In the genomic region with DNA sequence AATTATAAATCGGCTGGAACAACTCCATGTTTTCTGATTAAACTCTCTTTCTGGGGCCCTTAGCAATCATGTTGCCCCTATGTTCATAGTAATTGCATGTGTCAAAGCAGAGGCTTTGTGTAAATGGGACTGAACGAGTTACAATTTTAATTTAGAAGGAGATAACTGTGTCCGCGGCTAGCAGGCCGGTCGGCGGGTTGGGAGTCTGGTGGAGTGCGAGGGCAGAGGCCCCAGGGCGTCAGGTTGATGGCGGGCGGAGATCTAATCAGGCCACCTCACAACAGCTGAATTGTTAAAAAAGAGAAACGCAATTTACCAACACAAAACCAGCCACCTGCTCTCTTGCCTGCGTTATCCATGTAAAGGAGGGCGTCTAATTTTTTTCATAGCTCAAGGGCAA, we compare ENCODE assay signal across 16 cellular contexts.
DNase-seq lines count a peak whose midpoint lies in the region; ATAC-seq, FAIRE-seq and TF ChIP-seq lines count a peak whose summit lies in the region.
"Had no signal": no experiment of that assay in that cellular context is flagged by ENCODE, and none has a peak within 500 bp of the region (broad histone marks: within the 10 kb centered on the region; RNA-seq: fewer than 3 reads in every experiment).

No MANE protein-coding gene starts in this region.

- ATAC-seq in HG03469 (IDR thresholded peaks at IDR 0.05; ENCODE audit: unreplicated experiment) = no peak

- H3K4me1 Mint-ChIP-seq in activated CD4-positive, alpha-beta T cell treated with anti-CD3 and anti-CD28 coated beads, Interleukin-2, amount 10 ng/mL, durations not matched to agents 24 days and 14 days = no peaks in the 10 kb centered on the region
- H3K4me1 Mint-ChIP-seq: CD4-positive, alpha-beta memory T cell had no signal

- peak; percentile 37 for DNase-seq in activated CD4-positive, alpha-beta T cell treated with anti-CD3 and anti-CD28 coated beads, Interleukin-2, amount 10 ng/mL, durations not matched to agents 24 days and 14 days
- no peak for DNase-seq in activated CD4-positive, alpha-beta T cell treated with anti-CD3 and anti-CD28 coated beads, Interleukin-2, amount 50 U/mL, for 1 hour
- peak; percentile 7 for DNase-seq in GM20000 (ENCODE audit: low spot score)
- DNase-seq in NCI-H748 treated with DMSO at 0.1 percent for 48 hours (lab: John Stamatoyannopoulos, UW) = peak; percentile 90
- DNase-seq in mesenteric fat pad (ENCODE audit: low spot score) = peak; percentile 30
- DNase-seq in RCC 7860 (ENCODE audit: low spot score) = no peak
- no peak for DNase-seq in T1000 (lab: John Stamatoyannopoulos, UW)
- DNase-seq: ACHN; BE2C; CD4-positive, alpha-beta memory T cell; DND-41; GF-D8; NCI-H1092 treated with DMSO at 0.1 percent for 48 hours; SJCRH30 had no signal

- H3K9me3 Mint-ChIP-seq in activated CD4-positive, alpha-beta T cell treated with anti-CD3 and anti-CD28 coated beads, Interleukin-2, amount 10 ng/mL, durations not matched to agents 24 days and 14 days = no peaks in the 10 kb centered on the region
- H3K9me3 Mint-ChIP-seq: CD4-positive, alpha-beta memory T cell had no signal

- H3K36me3 Mint-ChIP-seq in activated CD4-positive, alpha-beta T cell treated with anti-CD3 and anti-CD28 coated beads, Interleukin-2, amount 10 ng/mL, durations not matched to agents 24 days and 14 days (ENCODE audit: low read depth) = no peaks in the 10 kb centered on the region
- H3K36me3 Mint-ChIP-seq: CD4-positive, alpha-beta memory T cell had no signal

- H3K4me3 Mint-ChIP-seq in activated CD4-positive, alpha-beta T cell treated with anti-CD3 and anti-CD28 coated beads, Interleukin-2, amount 10 ng/mL, durations not matched to agents 24 days and 14 days = no peak overlapping the region
- H3K4me3 Mint-ChIP-seq: CD4-positive, alpha-beta memory T cell had no signal

- no peak overlapping the region for H3K27ac Mint-ChIP-seq in activated CD4-positive, alpha-beta T cell treated with anti-CD3 and anti-CD28 coated beads, Interleukin-2, amount 10 ng/mL, durations not matched to agents 24 days and 14 days
- H3K27ac Mint-ChIP-seq: CD4-positive, alpha-beta memory T cell had no signal

- TF ChIP-seq CTCF in GM20000 (IDR thresholded peaks at IDR 0.05; ENCODE audit: extremely low read depth, missing control alignments) = no peak

- FAIRE-seq in RCC 7860 (lab: Jason Lieb, UNC) = no peak
- FAIRE-seq: D721Med had no signal

- intact Hi-C loops in activated CD4-positive, alpha-beta T cell treated with anti-CD3 and anti-CD28 coated beads, Interleukin-2, amount 10 ng/mL, durations not matched to agents 24 days and 14 days (cut with micrococcal nuclease) = no loop called here

- peaks cover 13% of the 10 kb centered on the region for H3K27me3 Mint-ChIP-seq in activated CD4-positive, alpha-beta T cell treated with anti-CD3 and anti-CD28 coated beads, Interleukin-2, amount 10 ng/mL, durations not matched to agents 24 days and 14 days

Comparison
In these comparisons a context has a peak if more than half of its experiments do, and no peak if none do; other contexts are left out.
1. DNase-seq: peak in activated CD4-positive, alpha-beta T cell treated with anti-CD3 and anti-CD28 coated beads, Interleukin-2, amount 10 ng/mL, durations not matched to agents 24 days and 14 days (single experiment), GM20000 (single experiment), NCI-H748 treated with DMSO at 0.1 percent for 48 hours (single experiment) and mesenteric fat pad (single experiment); none in activated CD4-positive, alpha-beta T cell treated with anti-CD3 and anti-CD28 coated beads, Interleukin-2, amount 50 U/mL, for 1 hour (single experiment), RCC 7860 (single experiment) and T1000 (single experiment).